12 cellular contexts compared by ENCODE assay signal in the genomic region with DNA sequence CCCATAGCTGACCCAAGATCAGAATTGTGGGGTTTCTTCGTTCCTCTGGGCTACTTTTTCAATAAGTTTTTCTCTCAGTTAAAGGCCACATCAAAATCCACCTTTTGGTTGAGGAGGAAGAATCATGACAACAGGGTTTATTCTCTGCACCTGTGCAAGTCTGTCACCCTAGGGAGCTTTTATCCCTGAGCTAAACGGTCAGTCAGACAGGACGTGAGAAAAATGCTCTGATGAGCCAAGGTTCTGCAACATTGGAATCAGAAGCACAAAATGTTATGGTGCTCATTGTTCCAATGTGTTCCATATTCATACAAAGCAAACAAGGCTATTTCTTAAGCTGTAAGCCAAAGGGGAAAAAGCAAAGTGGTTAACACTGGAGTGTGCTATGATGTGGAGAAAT.
DNase-seq lines count a peak whose midpoint lies in the region; ATAC-seq lines count a peak whose summit lies in the region.
"Had no signal": no experiment of that assay in that cellular context is flagged by ENCODE, and none has a peak within 500 bp of the region (broad histone marks: within the 10 kb centered on the region; RNA-seq: fewer than 3 reads in every experiment).

No MANE protein-coding gene starts in this region.

- DNase-seq in HuH-7 (ENCODE audit: low spot score) (no peak), HK-2 (ENCODE audit: unreplicated experiment) (no peak), anterior cingulate cortex (lab: John Stamatoyannopoulos, UW) (no peak), epidermal melanocyte (ENCODE audit: insufficient read length, low spot score) (no peak)
- DNase-seq: activated CD4-positive, alpha-beta T cell treated with anti-CD3 and anti-CD28 coated beads for 4 hours; activated effector memory CD4-positive, alpha-beta T cell treated with Interleukin-2 at 50 U/mL for 16 hours; NCI-H1092; SK-N-SH had no signal

- ATAC-seq in GM18499 (IDR thresholded peaks at IDR 0.05; ENCODE audit: insufficient read depth, unreplicated experiment) (peak; percentile 13), GM19463 (IDR thresholded peaks at IDR 0.05; ENCODE audit: unreplicated experiment) (peak; percentile 43), HG02885 (IDR thresholded peaks at IDR 0.05; ENCODE audit: poor library complexity, unreplicated experiment) (peak; percentile 40), HG03575 (IDR thresholded peaks at IDR 0.05; ENCODE audit: extremely low read depth, insufficient number of reproducible peaks, low FRiP score, unreplicated experiment) (peak; percentile 7)
